In genomic region chr20:23050847-23051627, GRCh38 we compare ENCODE assay signal across 1 cellular context.
A peak's percentile ranks its signal among the peaks of the same experiment; 100 is the strongest.
TF ChIP-seq lines count a peak whose summit lies in the region.

No MANE protein-coding gene starts in this region.

TF ChIP-seq in GM12878, 131 proteins besides CTCF, POLR2A, EP300 and RAD21:
- TF ChIP-seq CBX3 (IDR thresholded peaks at IDR 0.05; ENCODE audit: borderline replicate concordance, low read depth) (no peak), SMC3 (IDR thresholded peaks at IDR 0.05; ENCODE audit: borderline replicate concordance, low read length) (peak; percentile 55), BHLHE40 (IDR thresholded peaks at IDR 0.05; ENCODE audit: borderline replicate concordance in 1 of 2, low read depth in 2 of 2, low read length in 1 of 2) (peak in 1 of 2 experiments; percentile 57; a peak in 1 of 4 replicates)
